Comparison of ENCODE assay signal across 8 cellular contexts in the genomic region with DNA sequence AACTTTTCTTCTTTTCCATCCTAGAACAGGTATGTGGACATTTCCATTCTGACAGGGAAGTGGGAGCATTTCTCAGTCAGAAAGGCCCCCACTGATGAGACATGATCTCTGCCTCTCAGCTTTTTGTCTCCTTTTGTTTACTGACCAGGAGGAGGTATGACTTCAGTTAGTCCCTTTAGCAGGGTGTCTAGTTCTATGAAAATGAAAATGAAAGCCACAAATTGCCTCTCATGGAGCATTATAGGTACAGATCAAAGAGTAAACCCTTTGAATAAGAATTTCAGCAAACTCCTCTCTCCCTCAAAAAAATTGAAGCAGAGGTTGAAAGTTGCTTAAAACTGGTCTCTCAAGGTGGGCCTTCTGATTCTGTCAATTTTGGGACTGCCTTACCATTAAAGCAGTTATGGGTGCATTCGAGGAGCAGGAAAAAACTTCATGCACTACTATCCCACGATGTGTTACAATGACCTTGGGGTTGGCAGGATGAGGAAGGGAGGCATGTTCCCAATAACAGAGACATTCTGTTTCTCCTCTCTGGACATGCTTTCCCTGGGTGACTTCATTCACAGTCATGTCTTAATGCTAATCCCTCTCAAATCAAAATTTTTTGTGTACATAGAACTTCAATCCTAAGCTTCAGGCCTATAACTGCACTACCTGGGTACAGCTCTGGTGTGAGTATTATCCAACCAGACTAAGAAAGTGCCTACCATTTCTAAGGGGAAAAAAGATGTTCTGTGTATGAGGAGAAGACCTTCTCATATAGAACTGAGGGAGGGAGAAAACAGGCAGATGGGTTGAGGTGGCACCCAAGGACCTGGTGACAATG. TPM values are rescaled to one million over a fixed set of nuclear protein-coding genes. Genes with fewer than 3 reads are reported as not detected.
DNase-seq lines count a peak whose midpoint lies in the region; ATAC-seq, FAIRE-seq and TF ChIP-seq lines count a peak whose summit lies in the region.

No MANE protein-coding gene starts in this region.

- dilution Hi-C loops in mammary epithelial cell (cut with HindIII; ENCODE audit: low sequenced_read_pairs) = no loop called here

- in situ Hi-C loops in mammary epithelial cell (cut with MboI; ENCODE audit: low sequenced_read_pairs in 2 of 2) = no loop called here

- no peaks in the 10 kb centered on the region for H4K20me1 ChIP-seq in mammary epithelial cell (ENCODE audit: insufficient read depth, low read length)

- peaks cover 16% of the 10 kb centered on the region for H3K4me1 Mint-ChIP-seq in CD8-positive, alpha-beta T cell (ENCODE audit: low read depth)

- no peak overlapping the region for H3K4me3 ChIP-seq in CD8-positive, alpha-beta T cell (ENCODE audit: low read depth, low read length)
- H3K4me3 ChIP-seq in pancreas = no peak overlapping the region
- no peak overlapping the region for H3K4me3 ChIP-seq in mammary epithelial cell (replicated peaks in 1 of 3; ENCODE audit: insufficient read depth in 1 of 3, low read depth in 2 of 3, low read length in 3 of 3)

- no peaks in the 10 kb centered on the region for H3K27me3 ChIP-seq in CD8-positive, alpha-beta T cell (ENCODE audit: insufficient read depth, low read length)
- H3K27me3 ChIP-seq in pancreas (no peaks in the 10 kb centered on the region), mammary epithelial cell (ENCODE audit: insufficient read depth, low read length) (peaks cover 2% of the 10 kb centered on the region)

- no peak for FAIRE-seq in pancreas (lab: Jason Lieb, UNC)

- POLR2A ChIA-PET in CD8-positive, alpha-beta T cell (lab: Charles Lee) = no interaction called here

- H3K4me1 ChIP-seq in CD8-positive, alpha-beta T cell (ENCODE audit: insufficient read depth, low read length) = peaks cover 16% of the 10 kb centered on the region
- H3K4me1 ChIP-seq in pancreas (peaks cover 0 to 7% (median 0%) of the 10 kb centered on the region in 3 donors), mammary epithelial cell (ENCODE audit: insufficient read depth, low read length) (no peaks in the 10 kb centered on the region)

- H2AFZ ChIP-seq in mammary epithelial cell (ENCODE audit: low read depth, low read length) = no peak overlapping the region

- peak overlapping the region; percentile 40 for H3K4me3 Mint-ChIP-seq in CD8-positive, alpha-beta T cell

- peak overlapping the region; percentile 14 for H3K27ac ChIP-seq in CD8-positive, alpha-beta T cell (ENCODE audit: low read depth, low read length)
- H3K27ac ChIP-seq in pancreas = peak overlapping the region in 2 of 4 donors; percentile 24 to 25
- H3K27ac ChIP-seq in mammary epithelial cell (ENCODE audit: insufficient read depth, low read depth, low read length) = no peak overlapping the region

- H3K9me3 Mint-ChIP-seq in CD8-positive, alpha-beta T cell = no peaks in the 10 kb centered on the region

- TF ChIP-seq CTCF in CD8-positive, alpha-beta T cell (IDR thresholded peaks at IDR 0.05) = no peak
- TF ChIP-seq CTCF in pancreas (IDR thresholded peaks at IDR 0.05) (no peak), mammary epithelial cell (conservative IDR thresholded peaks at IDR 0.05 in 1 of 2, IDR thresholded peaks at IDR 0.05 in 1 of 2; ENCODE audit: extremely low read depth in 1 of 2, insufficient read depth in 1 of 2, low read depth in 1 of 2, low read length in 2 of 2) (no peak)

- no TSS peak for BruUV-seq in mammary epithelial cell (replicated peaks; lab: Mats Ljungman, UMichigan)

- H3K36me3 Mint-ChIP-seq in CD8-positive, alpha-beta T cell = no peaks in the 10 kb centered on the region

- no peak overlapping the region for H3K4me2 ChIP-seq in mammary epithelial cell (ENCODE audit: insufficient read depth, low read depth, low read length)

- H3K36me3 ChIP-seq in CD8-positive, alpha-beta T cell (ENCODE audit: insufficient read depth, low read length) = no peaks in the 10 kb centered on the region
- no peaks in the 10 kb centered on the region for H3K36me3 ChIP-seq in pancreas
- no peaks in the 10 kb centered on the region for H3K36me3 ChIP-seq in mammary epithelial cell (ENCODE audit: insufficient read depth, low read length)

- H3K9ac ChIP-seq in mammary epithelial cell (ENCODE audit: insufficient read depth, low read length) = no peak overlapping the region

- no peaks in the 10 kb centered on the region for H3K27me3 Mint-ChIP-seq in CD8-positive, alpha-beta T cell (ENCODE audit: low read depth)

- WGBS in pancreas, 2 donors = 50 to 55% methylated on average over 2 of the region's 2 CpGs
- 100% methylated on average over 2 of the region's 2 CpGs for WGBS in mammary epithelial cell (ENCODE audit: low coverage, missing lambda C conversion rate)

- H3K79me2 ChIP-seq in mammary epithelial cell (ENCODE audit: insufficient read depth, low read length) = no peaks in the 10 kb centered on the region

- DNase-seq in CD8-positive, alpha-beta T cell = no peak
- peak; percentile 11 for DNase-seq in dermis blood vessel endothelial cell
- DNase-seq in pancreas = no peak
- DNase-seq in activated CD4-positive, CD25-positive, alpha-beta regulatory T cell treated with anti-CD3 and anti-CD28 coated beads, Interleukin-2, amount 50 U/mL, for 72 hours = no peak
- no peak for DNase-seq in mammary epithelial cell
- no peak for DNase-seq in medulla oblongata (ENCODE audit: extremely low spot score)

- intact Hi-C loops in CD8-positive, alpha-beta T cell (cut with DNase I, micrococcal nuclease) = no loop called here
- intact Hi-C loops in pancreas (cut with DNase I) = no loop called here
- intact Hi-C loops in mammary epithelial cell (cut with micrococcal nuclease) = no loop called here

- peak overlapping the region; percentile 78 for H3K27ac Mint-ChIP-seq in CD8-positive, alpha-beta T cell

- peak; percentile 75 for ATAC-seq in CD8-positive, alpha-beta T cell
- peak; percentile 97 for ATAC-seq in GM19467 (IDR thresholded peaks at IDR 0.05; ENCODE audit: unreplicated experiment)
- ATAC-seq in HG03520 (IDR thresholded peaks at IDR 0.05; ENCODE audit: unreplicated experiment) = peak; percentile 86
- ATAC-seq in pancreas = peak in 3 of 4 donors; percentile 18 to 46 (median 38)

- no peaks in the 10 kb centered on the region for H3K9me3 ChIP-seq in CD8-positive, alpha-beta T cell (ENCODE audit: low read length)
- no peaks in the 10 kb centered on the region for H3K9me3 ChIP-seq in pancreas
- no peaks in the 10 kb centered on the region for H3K9me3 ChIP-seq in mammary epithelial cell (replicated peaks; ENCODE audit: insufficient read depth, low read length)

- CTCF ChIA-PET in CD8-positive, alpha-beta T cell (lab: Charles Lee) = no interaction called here
- CTCF ChIA-PET in mammary epithelial cell (lab: Charles Lee; ENCODE audit: low non-redundant PET) = no interaction called here

RNA-seq across cellular contexts. Expression of gene TBC1D23, which starts 50.6 kb away (rescaled TPM):
- total RNA-seq in CD8-positive, alpha-beta T cell = 10 to 100 TPM; 38.9 to 43.9 TPM
- total RNA-seq in dermis blood vessel endothelial cell (46.1 and 49.1 TPM in 2 replicates), pancreas (10 to 100 TPM; 19.5 to 31.3 (median 23.4) TPM), mammary epithelial cell (10 to 100 TPM; 54.3 to 57.1 TPM)
- polyA plus RNA-seq in pancreas (10 to 100 TPM; 10.9 to 15.1 TPM), mammary epithelial cell (17.8 TPM)
- polyA minus RNA-seq in mammary epithelial cell = 17.3 TPM

Comparison
In these comparisons a context has a peak if more than half of its experiments do, and no peak if none do; other contexts are left out.
1. ATAC-seq: peak in every context shown above with its lines; median percentile 97 in GM19467; 86 in HG03520; 75 in CD8-positive, alpha-beta T cell; 38 in pancreas.